Comparison of ENCODE assay signal across 1 cellular context in the genomic region with DNA sequence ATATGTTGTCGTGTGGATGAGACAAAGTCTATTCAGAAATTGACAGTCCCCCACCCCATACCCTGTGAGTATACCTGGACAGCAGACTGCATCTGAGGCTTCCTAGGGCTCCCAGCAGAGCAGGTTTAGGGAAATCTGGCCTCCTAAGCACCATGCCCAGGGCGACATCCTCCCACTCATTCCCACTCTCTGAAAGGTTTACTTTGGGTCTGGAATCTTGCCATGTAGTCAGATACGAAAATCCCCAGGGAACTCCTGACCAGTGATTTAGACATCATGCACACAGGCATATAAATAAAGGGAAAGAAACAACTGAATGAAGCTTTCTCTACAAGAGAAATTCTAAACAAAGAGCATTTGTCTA.
TF ChIP-seq lines count a peak whose summit lies in the region.

No MANE protein-coding gene starts in this region.

TF ChIP-seq in HEK293, 187 proteins besides CTCF, POLR2A, EP300 and RAD21 (continued from another document):
- TF ChIP-seq, protein P1, sequence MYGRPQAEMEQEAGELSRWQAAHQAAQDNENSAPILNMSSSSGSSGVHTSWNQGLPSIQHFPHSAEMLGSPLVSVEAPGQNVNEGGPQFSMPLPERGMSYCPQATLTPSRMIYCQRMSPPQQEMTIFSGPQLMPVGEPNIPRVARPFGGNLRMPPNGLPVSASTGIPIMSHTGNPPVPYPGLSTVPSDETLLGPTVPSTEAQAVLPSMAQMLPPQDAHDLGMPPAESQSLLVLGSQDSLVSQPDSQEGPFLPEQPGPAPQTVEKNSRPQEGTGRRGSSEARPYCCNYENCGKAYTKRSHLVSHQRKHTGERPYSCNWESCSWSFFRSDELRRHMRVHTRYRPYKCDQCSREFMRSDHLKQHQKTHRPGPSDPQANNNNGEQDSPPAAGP (tag by site-specific recombination; IDR thresholded peaks at IDR 0.05) = no peak
- 0 out of 2 replicates have a peak, but pooled peaks have one; percentile 31 for TF ChIP-seq GFI1B (tag by site-specific recombination; IDR thresholded peaks at IDR 0.05)
- TF ChIP-seq ZFP41 (tag by site-specific recombination; IDR thresholded peaks at IDR 0.05; ENCODE audit: borderline replicate concordance) = no peak
- TF ChIP-seq, protein P2, sequence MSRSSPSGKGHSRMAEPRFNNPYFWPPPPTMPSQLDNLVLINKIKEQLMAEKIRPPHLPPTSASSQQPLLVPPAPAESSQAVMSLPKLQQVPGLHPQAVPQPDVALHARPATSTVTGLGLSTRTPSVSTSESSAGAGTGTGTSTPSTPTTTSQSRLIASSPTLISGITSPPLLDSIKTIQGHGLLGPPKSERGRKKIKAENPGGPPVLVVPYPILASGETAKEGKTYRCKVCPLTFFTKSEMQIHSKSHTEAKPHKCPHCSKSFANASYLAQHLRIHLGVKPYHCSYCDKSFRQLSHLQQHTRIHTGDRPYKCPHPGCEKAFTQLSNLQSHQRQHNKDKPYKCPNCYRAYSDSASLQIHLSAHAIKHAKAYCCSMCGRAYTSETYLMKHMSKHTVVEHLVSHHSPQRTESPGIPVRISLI (tag by site-specific recombination; IDR thresholded peaks at IDR 0.05) = no peak
- no peak for TF ChIP-seq SCRT1 (tag by site-specific recombination; IDR thresholded peaks at IDR 0.05; ENCODE audit: borderline replicate concordance)
- TF ChIP-seq, protein P3, sequence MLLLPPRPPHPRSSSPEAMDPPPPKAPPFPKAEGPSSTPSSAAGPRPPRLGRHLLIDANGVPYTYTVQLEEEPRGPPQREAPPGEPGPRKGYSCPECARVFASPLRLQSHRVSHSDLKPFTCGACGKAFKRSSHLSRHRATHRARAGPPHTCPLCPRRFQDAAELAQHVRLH (tag by site-specific recombination; IDR thresholded peaks at IDR 0.05) = no peak
- TF ChIP-seq ZNF211 (tag by site-specific recombination; IDR thresholded peaks at IDR 0.05; ENCODE audit: low read depth) = no peak
- TF ChIP-seq ZNF335 (tag by site-specific recombination; conservative IDR thresholded peaks at IDR 0.05) = 0 out of 2 replicates have a peak, but pooled peaks have one; percentile 50
- TF ChIP-seq ZEB2 (tag by site-specific recombination; IDR thresholded peaks at IDR 0.05) = no peak
- TF ChIP-seq GLI2 (tag by site-specific recombination; IDR thresholded peaks at IDR 0.05; ENCODE audit: borderline replicate concordance, low read depth) = no peak
- TF ChIP-seq, protein P4, sequence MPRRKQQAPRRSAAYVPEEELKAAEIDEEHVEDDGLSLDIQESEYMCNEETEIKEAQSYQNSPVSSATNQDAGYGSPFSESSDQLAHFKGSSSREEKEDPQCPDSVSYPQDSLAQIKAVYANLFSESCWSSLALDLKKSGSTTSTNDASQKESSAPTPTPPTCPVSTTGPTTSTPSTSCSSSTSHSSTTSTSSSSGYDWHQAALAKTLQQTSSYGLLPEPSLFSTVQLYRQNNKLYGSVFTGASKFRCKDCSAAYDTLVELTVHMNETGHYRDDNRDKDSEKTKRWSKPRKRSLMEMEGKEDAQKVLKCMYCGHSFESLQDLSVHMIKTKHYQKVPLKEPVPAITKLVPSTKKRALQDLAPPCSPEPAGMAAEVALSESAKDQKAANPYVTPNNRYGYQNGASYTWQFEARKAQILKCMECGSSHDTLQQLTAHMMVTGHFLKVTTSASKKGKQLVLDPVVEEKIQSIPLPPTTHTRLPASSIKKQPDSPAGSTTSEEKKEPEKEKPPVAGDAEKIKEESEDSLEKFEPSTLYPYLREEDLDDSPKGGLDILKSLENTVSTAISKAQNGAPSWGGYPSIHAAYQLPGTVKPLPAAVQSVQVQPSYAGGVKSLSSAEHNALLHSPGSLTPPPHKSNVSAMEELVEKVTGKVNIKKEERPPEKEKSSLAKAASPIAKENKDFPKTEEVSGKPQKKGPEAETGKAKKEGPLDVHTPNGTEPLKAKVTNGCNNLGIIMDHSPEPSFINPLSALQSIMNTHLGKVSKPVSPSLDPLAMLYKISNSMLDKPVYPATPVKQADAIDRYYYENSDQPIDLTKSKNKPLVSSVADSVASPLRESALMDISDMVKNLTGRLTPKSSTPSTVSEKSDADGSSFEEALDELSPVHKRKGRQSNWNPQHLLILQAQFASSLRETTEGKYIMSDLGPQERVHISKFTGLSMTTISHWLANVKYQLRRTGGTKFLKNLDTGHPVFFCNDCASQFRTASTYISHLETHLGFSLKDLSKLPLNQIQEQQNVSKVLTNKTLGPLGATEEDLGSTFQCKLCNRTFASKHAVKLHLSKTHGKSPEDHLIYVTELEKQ (tag by site-specific recombination; IDR thresholded peaks at IDR 0.05; ENCODE audit: borderline replicate concordance) = peak; percentile 24; the same call in 1 of the 2 replicates
- TF ChIP-seq ZNF76 (tag by site-specific recombination; IDR thresholded peaks at IDR 0.05; ENCODE audit: borderline replicate concordance, low read depth) = no peak
- no peak for TF ChIP-seq ZNF677 (tag by site-specific recombination; IDR thresholded peaks at IDR 0.05)
- no peak for TF ChIP-seq ZNF843 (tag by site-specific recombination; IDR thresholded peaks at IDR 0.05)
- TF ChIP-seq, protein P5, sequence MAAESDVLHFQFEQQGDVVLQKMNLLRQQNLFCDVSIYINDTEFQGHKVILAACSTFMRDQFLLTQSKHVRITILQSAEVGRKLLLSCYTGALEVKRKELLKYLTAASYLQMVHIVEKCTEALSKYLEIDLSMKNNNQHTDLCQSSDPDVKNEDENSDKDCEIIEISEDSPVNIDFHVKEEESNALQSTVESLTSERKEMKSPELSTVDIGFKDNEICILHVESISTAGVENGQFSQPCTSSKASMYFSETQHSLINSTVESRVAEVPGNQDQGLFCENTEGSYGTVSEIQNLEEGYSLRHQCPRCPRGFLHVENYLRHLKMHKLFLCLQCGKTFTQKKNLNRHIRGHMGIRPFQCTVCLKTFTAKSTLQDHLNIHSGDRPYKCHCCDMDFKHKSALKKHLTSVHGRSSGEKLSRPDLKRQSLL (tag by site-specific recombination; IDR thresholded peaks at IDR 0.05) = no peak
- no peak for TF ChIP-seq RBAK (tag by site-specific recombination; IDR thresholded peaks at IDR 0.05)
- no peak for TF ChIP-seq ZNF514 (tag by site-specific recombination; IDR thresholded peaks at IDR 0.05)
- no peak for TF ChIP-seq KLF10 (tag by site-specific recombination; IDR thresholded peaks at IDR 0.05)
- TF ChIP-seq HOXC10 (CRISPR knock-in tag; IDR thresholded peaks at IDR 0.05) = no peak
